1 cellular context compared by ENCODE assay signal in genomic region chr4:104490770-104491395, GRCh38.
TF ChIP-seq lines count a peak whose summit lies in the region.

No MANE protein-coding gene starts in this region.

TF ChIP-seq in GM23338, 12 proteins besides CTCF, POLR2A, EP300 and RAD21 (continued from another document):
- TF ChIP-seq ETS1 (IDR thresholded peaks at IDR 0.05) (no peak), STAT1 (IDR thresholded peaks at IDR 0.05; ENCODE audit: unreplicated experiment) (no peak), CREB1 (CRISPR knock-in tag; IDR thresholded peaks at IDR 0.05; ENCODE audit: low read depth) (no peak), POLR2AphosphoS5 (IDR thresholded peaks at IDR 0.05; ENCODE audit: low read depth) (no peak), JUNB (IDR thresholded peaks at IDR 0.05; ENCODE audit: unreplicated experiment) (no peak), NANOG (IDR thresholded peaks at IDR 0.05; ENCODE audit: borderline replicate concordance) (no peak), ZNF331 (CRISPR knock-in tag; IDR thresholded peaks at IDR 0.05; ENCODE audit: low read depth) (no peak), EZH2phosphoT487 (IDR thresholded peaks at IDR 0.05; ENCODE audit: unreplicated experiment) (no peak)
